In the genomic region with DNA sequence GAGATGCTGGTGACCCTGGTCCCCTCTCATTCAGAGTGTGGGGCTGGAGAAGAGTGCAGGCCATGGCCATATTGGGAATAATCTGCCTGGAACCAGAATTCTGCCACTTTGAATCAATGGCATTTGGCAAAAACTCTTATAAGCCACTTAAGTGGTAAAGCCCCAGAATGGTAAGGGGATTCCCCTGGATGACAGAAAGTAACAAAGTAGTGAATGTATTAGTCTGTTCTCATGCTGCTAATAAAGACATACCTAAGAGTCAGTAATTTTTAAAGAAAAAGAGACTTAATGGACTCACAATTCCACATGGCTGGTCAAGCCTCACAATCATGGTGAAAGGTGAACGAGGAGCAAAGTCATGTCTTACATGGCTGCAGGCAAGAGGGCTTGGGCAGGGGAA, we compare ENCODE assay signal across 10 cellular contexts.
"Had no signal": no experiment of that assay in that cellular context is flagged by ENCODE, and none has a peak within 500 bp of the region (broad histone marks: within the 10 kb centered on the region; RNA-seq: fewer than 3 reads in every experiment).

No MANE protein-coding gene starts in this region.

- H3K9ac ChIP-seq: GM23248, KMS-11 had no signal

- H3K4me3 Mint-ChIP-seq: HFFc6 had no signal

- H3K9me3 ChIP-seq: HAP-1 had no signal

- H3K4me1 ChIP-seq: HAP-1 had no signal

- H3K36me3 ChIP-seq: HAP-1 had no signal

- H3K4me2 ChIP-seq: KMS-11 had no signal

- DNase-seq: GM23248, GOT3, H7, HFFc6, IMR-90, KBM-7 had no signal

- FAIRE-seq: HTR-8/SVneo had no signal

- H3K27ac Mint-ChIP-seq: HFFc6 had no signal

- ATAC-seq: HCT116 had no signal

- H3K4me3 ChIP-seq: GM23248, HAP-1 had no signal

- H3K27ac ChIP-seq: GM23248, KMS-11 had no signal

- H2AFZ ChIP-seq: GM23248 had no signal
